Comparison of ENCODE assay signal across 31 cellular contexts in the genomic region with DNA sequence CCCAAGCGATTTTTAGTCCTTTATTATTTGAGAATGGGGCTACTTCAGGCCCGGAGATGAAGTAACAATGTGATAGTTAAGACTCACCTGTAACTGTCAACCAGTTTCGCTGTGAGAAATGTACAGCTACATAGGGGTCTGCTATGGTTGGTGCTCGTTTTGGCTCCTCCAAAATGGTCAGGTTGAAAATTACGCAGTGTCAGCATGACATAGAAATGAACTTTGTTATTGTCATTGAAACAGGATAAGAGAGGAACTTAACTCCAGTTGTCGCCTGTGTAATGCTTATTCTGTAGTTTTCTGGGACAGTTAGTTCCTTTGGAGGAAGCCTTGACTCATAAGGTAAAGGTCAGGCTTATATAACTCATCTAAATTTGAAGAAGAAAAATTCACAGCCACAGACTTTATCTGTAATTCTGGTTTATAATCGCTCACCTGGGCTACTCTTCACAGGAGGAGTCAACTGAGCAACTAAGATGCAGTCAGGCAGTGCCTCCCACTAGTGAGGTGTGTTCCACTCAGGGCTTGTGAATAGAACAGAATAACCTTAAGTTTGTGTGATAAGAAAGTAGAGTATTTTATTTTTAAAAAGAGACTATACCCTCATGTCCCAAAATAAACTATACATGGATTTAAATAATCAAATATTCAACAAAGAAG.
DNase-seq lines count a peak whose midpoint lies in the region; ATAC-seq and TF ChIP-seq lines count a peak whose summit lies in the region.
"Had no signal": no experiment of that assay in that cellular context is flagged by ENCODE, and none has a peak within 500 bp of the region (broad histone marks: within the 10 kb centered on the region; RNA-seq: fewer than 3 reads in every experiment).

No MANE protein-coding gene starts in this region.

- no peak overlapping the region for H3K27ac Mint-ChIP-seq in activated CD4-positive, alpha-beta T cell treated with anti-CD3 and anti-CD28 coated beads for 36 hours
- no peak overlapping the region for H3K27ac Mint-ChIP-seq in activated T-helper 17 cell treated with anti-CD3 and anti-CD28 coated beads, Interleukin-2, amount 50 U/mL, for 72 hours
- H3K27ac Mint-ChIP-seq in stimulated activated memory B cell treated with anti-CD40 and anti-IgM and Interleukin-4, amounts not matched to agents 10 μg/mL and 1 μg/mL and 100 μg/mL, for 72 hours = peak overlapping the region; percentile 14
- H3K27ac Mint-ChIP-seq: activated CD4-positive, alpha-beta memory T cell treated with anti-CD3 and anti-CD28 coated beads for 36 hours; activated naive CD4-positive, alpha-beta T cell treated with anti-CD3 and anti-CD28 coated beads, Interleukin-2, amount 50 U/mL, for 24 hours; activated T-helper 2 cell treated with anti-CD3 and anti-CD28 coated beads, Interferon-gamma antibody, Interleukin-2, Interleukin-4, amounts not matched to agents 10 μg/mL and 5 μg/mL and 100 μg/mL, durations not matched to agents 14 hours and 24 hours and 36 hours; endodermal cell; immature natural killer cell; natural killer cell; T-cell had no signal

- H3K36me3 Mint-ChIP-seq in activated CD4-positive, alpha-beta T cell treated with anti-CD3 and anti-CD28 coated beads for 36 hours (ENCODE audit: low read depth) = peaks cover 16% of the 10 kb centered on the region
- H3K36me3 Mint-ChIP-seq in activated T-helper 17 cell treated with anti-CD3 and anti-CD28 coated beads, Interleukin-2, amount 50 U/mL, for 72 hours (ENCODE audit: low read depth) = peaks cover 74% of the 10 kb centered on the region
- peaks cover 39% of the 10 kb centered on the region for H3K36me3 Mint-ChIP-seq in stimulated activated memory B cell treated with anti-CD40 and anti-IgM and Interleukin-4, amounts not matched to agents 10 μg/mL and 1 μg/mL and 100 μg/mL, for 72 hours

- peak overlapping the region; percentile 4 to 54 for H3K27ac ChIP-seq in liver (ENCODE audit: low read depth in 1 of 2, low read length in 2 of 2)
- H3K27ac ChIP-seq: 22Rv1, esophagus muscularis mucosa had no signal

- H3K4me3 Mint-ChIP-seq in activated CD4-positive, alpha-beta T cell treated with anti-CD3 and anti-CD28 coated beads for 36 hours = no peak overlapping the region
- H3K4me3 Mint-ChIP-seq in activated T-helper 17 cell treated with anti-CD3 and anti-CD28 coated beads, Interleukin-2, amount 50 U/mL, for 72 hours = no peak overlapping the region
- H3K4me3 Mint-ChIP-seq in stimulated activated memory B cell treated with anti-CD40 and anti-IgM and Interleukin-4, amounts not matched to agents 10 μg/mL and 1 μg/mL and 100 μg/mL, for 72 hours = no peak overlapping the region
- H3K4me3 Mint-ChIP-seq: activated CD4-positive, alpha-beta memory T cell treated with anti-CD3 and anti-CD28 coated beads for 36 hours; activated naive CD4-positive, alpha-beta T cell treated with anti-CD3 and anti-CD28 coated beads, Interleukin-2, amount 50 U/mL, for 24 hours; CD4-positive, alpha-beta memory T cell; endodermal cell; immature natural killer cell; natural killer cell; T-cell had no signal

- no peak overlapping the region for H3K4me3 ChIP-seq in liver (ENCODE audit: low read depth in 1 of 3, low read length in 3 of 3)
- H3K4me3 ChIP-seq: coronary artery, esophagus muscularis mucosa had no signal

- H3K9me3 Mint-ChIP-seq in activated CD4-positive, alpha-beta T cell treated with anti-CD3 and anti-CD28 coated beads for 36 hours (ENCODE audit: low read depth) = no peaks in the 10 kb centered on the region
- no peaks in the 10 kb centered on the region for H3K9me3 Mint-ChIP-seq in activated T-helper 17 cell treated with anti-CD3 and anti-CD28 coated beads, Interleukin-2, amount 50 U/mL, for 72 hours
- H3K9me3 Mint-ChIP-seq in stimulated activated memory B cell treated with anti-CD40 and anti-IgM and Interleukin-4, amounts not matched to agents 10 μg/mL and 1 μg/mL and 100 μg/mL, for 72 hours = no peaks in the 10 kb centered on the region
- H3K9me3 Mint-ChIP-seq: activated CD4-positive, alpha-beta memory T cell treated with anti-CD3 and anti-CD28 coated beads for 36 hours; activated naive CD4-positive, alpha-beta T cell treated with anti-CD3 and anti-CD28 coated beads, Interleukin-2, amount 50 U/mL, for 24 hours; activated T-helper 2 cell treated with anti-CD3 and anti-CD28 coated beads, Interferon-gamma antibody, Interleukin-2, Interleukin-4, amounts not matched to agents 10 μg/mL and 5 μg/mL and 100 μg/mL, durations not matched to agents 14 hours and 24 hours and 36 hours; CD4-positive, alpha-beta memory T cell; endodermal cell; immature natural killer cell; natural killer cell; T-cell had no signal

- H3K9ac ChIP-seq in liver (ENCODE audit: low read depth in 1 of 2, low read length in 2 of 2) = no peak overlapping the region

- peaks cover 4% of the 10 kb centered on the region for H3K4me1 Mint-ChIP-seq in activated CD4-positive, alpha-beta T cell treated with anti-CD3 and anti-CD28 coated beads for 36 hours
- H3K4me1 Mint-ChIP-seq in activated T-helper 17 cell treated with anti-CD3 and anti-CD28 coated beads, Interleukin-2, amount 50 U/mL, for 72 hours = peaks cover 8% of the 10 kb centered on the region
- no peaks in the 10 kb centered on the region for H3K4me1 Mint-ChIP-seq in stimulated activated memory B cell treated with anti-CD40 and anti-IgM and Interleukin-4, amounts not matched to agents 10 μg/mL and 1 μg/mL and 100 μg/mL, for 72 hours
- H3K4me1 Mint-ChIP-seq: activated naive CD4-positive, alpha-beta T cell treated with anti-CD3 and anti-CD28 coated beads, Interleukin-2, amount 50 U/mL, for 24 hours; CD4-positive, alpha-beta memory T cell; immature natural killer cell; natural killer cell had no signal

- POLR2A ChIA-PET in activated CD4-positive, alpha-beta T cell treated with anti-CD3 and anti-CD28 coated beads for 36 hours (lab: Charles Lee) = no interaction called here

- no peak for TF ChIP-seq RAD21 in liver (IDR thresholded peaks at IDR 0.05)

- H3K4me1 ChIP-seq in liver (ENCODE audit: control insufficient read depth in 4 of 4, insufficient read depth in 4 of 4, low read length in 3 of 4) = peaks cover 0 to 5% (median 1%) of the 10 kb centered on the region in 4 donors
- H3K4me1 ChIP-seq: esophagus muscularis mucosa had no signal

- no peaks in the 10 kb centered on the region for H3K27me3 ChIP-seq in liver (ENCODE audit: control insufficient read depth in 4 of 4, insufficient read depth in 4 of 4, low read length in 3 of 4)
- H3K27me3 ChIP-seq: esophagus muscularis mucosa had no signal

- ATAC-seq in activated CD4-positive, alpha-beta T cell treated with anti-CD3 and anti-CD28 coated beads for 36 hours = peak; percentile 16
- ATAC-seq in activated T-helper 17 cell treated with anti-CD3 and anti-CD28 coated beads, Interleukin-2, amount 50 U/mL, for 72 hours (replicated peaks) = peak; percentile 21
- no peak for ATAC-seq in stimulated activated memory B cell treated with anti-CD40 and anti-IgM and Interleukin-4, amounts not matched to agents 10 μg/mL and 1 μg/mL and 100 μg/mL, for 72 hours
- ATAC-seq in GM21367 (IDR thresholded peaks at IDR 0.05; ENCODE audit: unreplicated experiment) = no peak
- no peak for ATAC-seq in GM18870 (IDR thresholded peaks at IDR 0.05; ENCODE audit: unreplicated experiment)
- no peak for ATAC-seq in GM18861 (IDR thresholded peaks at IDR 0.05; ENCODE audit: unreplicated experiment)
- ATAC-seq: natural killer cell, T-cell had no signal

- H3K9me3 ChIP-seq in liver (ENCODE audit: control insufficient read depth in 4 of 4, low read length in 3 of 4) = no peaks in the 10 kb centered on the region
- H3K9me3 ChIP-seq: esophagus muscularis mucosa had no signal

- H3K36me3 ChIP-seq in liver (ENCODE audit: control insufficient read depth in 4 of 4, insufficient read depth in 3 of 4, low read depth in 1 of 4, low read length in 3 of 4) = peaks cover 6 to 15% (median 12%) of the 10 kb centered on the region in 4 donors

- CTCF ChIA-PET in activated CD4-positive, alpha-beta T cell treated with anti-CD3 and anti-CD28 coated beads for 36 hours (lab: Charles Lee) = interaction anchor here (1.0 kb wide), 2 partner anchors 120 to 152 kb away, joined by 3 to 4 read pairs; no protein-coding TSS in a partner anchor

- no peaks in the 10 kb centered on the region for H3K27me3 Mint-ChIP-seq in activated CD4-positive, alpha-beta T cell treated with anti-CD3 and anti-CD28 coated beads for 36 hours
- no peaks in the 10 kb centered on the region for H3K27me3 Mint-ChIP-seq in activated T-helper 17 cell treated with anti-CD3 and anti-CD28 coated beads, Interleukin-2, amount 50 U/mL, for 72 hours
- no peaks in the 10 kb centered on the region for H3K27me3 Mint-ChIP-seq in stimulated activated memory B cell treated with anti-CD40 and anti-IgM and Interleukin-4, amounts not matched to agents 10 μg/mL and 1 μg/mL and 100 μg/mL, for 72 hours
- H3K27me3 Mint-ChIP-seq: activated CD4-positive, alpha-beta memory T cell treated with anti-CD3 and anti-CD28 coated beads for 36 hours; activated naive CD4-positive, alpha-beta T cell treated with anti-CD3 and anti-CD28 coated beads, Interleukin-2, amount 50 U/mL, for 24 hours; CD4-positive, alpha-beta memory T cell; T-cell had no signal

- DNase-seq in activated CD4-positive, alpha-beta T cell treated with anti-CD3 and anti-CD28 coated beads for 36 hours = no peak
- DNase-seq in activated CD4-positive, alpha-beta T cell treated with anti-CD3 and anti-CD28 coated beads for 48 hours = no peak
- DNase-seq: activated CD4-positive, alpha-beta memory T cell treated with anti-CD3 and anti-CD28 coated beads for 36 hours; activated CD8-positive, alpha-beta memory T cell treated with anti-CD3 and anti-CD28 coated beads, Interleukin-2, amount 50 U/mL, for 48 hours; aorta; CD4-positive, alpha-beta memory T cell; endodermal cell; foreskin melanocyte; H7; hypothalamus; immature natural killer cell; MM.1S; natural killer cell; NCI-H1417; NCI-H2081 treated with DMSO at 0.1 percent for 48 hours; NCI-H345; NCI-H748 treated with DMSO at 0.1 percent for 48 hours; stimulated activated CD4-positive, alpha-beta T cell treated with anti-CD3 and anti-CD28 coated beads, Interleukin-12 subunit alpha, Interleukin-12 subunit beta, amount 100 ng/mL, for 4 hours; stimulated activated CD4-positive, alpha-beta T cell treated with anti-CD3 and anti-CD28 coated beads, Interleukin-4, amount 100 ng/mL, for 1 hour; T-cell had no signal

- WGBS in liver = 64% methylated on average over 7 of the region's 7 CpGs

- no peak for TF ChIP-seq CTCF in liver (IDR thresholded peaks at IDR 0.05; ENCODE audit: low read depth, low read length, missing input control)

- intact Hi-C loops in activated CD4-positive, alpha-beta T cell treated with anti-CD3 and anti-CD28 coated beads for 36 hours (cut with DNase I, micrococcal nuclease) = no loop called here

TF ChIP-seq in liver, 16 proteins besides CTCF, POLR2A, EP300 and RAD21 (continues in another document):
- TF ChIP-seq HNF4G (IDR thresholded peaks at IDR 0.05) (no peak), YY1 (IDR thresholded peaks at IDR 0.05) (no peak), NR2F2 (IDR thresholded peaks at IDR 0.05) (peak; percentile 53), FOXA2 (IDR thresholded peaks at IDR 0.05) (no peak), EGR1 (IDR thresholded peaks at IDR 0.05; ENCODE audit: low read depth in 2 of 2) (no peak), GABPA (IDR thresholded peaks at IDR 0.05 in 1 of 2, conservative IDR thresholded peaks at IDR 0.05 in 1 of 2) (no peak), HNF4A (conservative IDR thresholded peaks at IDR 0.05) (peak; percentile 36 to 40), FOXA1 (IDR thresholded peaks at IDR 0.05) (no peak)

Comparison
In these comparisons a context has a peak if more than half of its experiments do, and no peak if none do; other contexts are left out.
1. ATAC-seq: peak in activated CD4-positive, alpha-beta T cell treated with anti-CD3 and anti-CD28 coated beads for 36 hours (single experiment) and activated T-helper 17 cell treated with anti-CD3 and anti-CD28 coated beads, Interleukin-2, amount 50 U/mL, for 72 hours (single experiment); none in stimulated activated memory B cell treated with anti-CD40 and anti-IgM and Interleukin-4, amounts not matched to agents 10 μg/mL and 1 μg/mL and 100 μg/mL, for 72 hours (single experiment), GM21367 (single experiment), GM18870 (single experiment) and GM18861 (single experiment).